In the genomic region with DNA sequence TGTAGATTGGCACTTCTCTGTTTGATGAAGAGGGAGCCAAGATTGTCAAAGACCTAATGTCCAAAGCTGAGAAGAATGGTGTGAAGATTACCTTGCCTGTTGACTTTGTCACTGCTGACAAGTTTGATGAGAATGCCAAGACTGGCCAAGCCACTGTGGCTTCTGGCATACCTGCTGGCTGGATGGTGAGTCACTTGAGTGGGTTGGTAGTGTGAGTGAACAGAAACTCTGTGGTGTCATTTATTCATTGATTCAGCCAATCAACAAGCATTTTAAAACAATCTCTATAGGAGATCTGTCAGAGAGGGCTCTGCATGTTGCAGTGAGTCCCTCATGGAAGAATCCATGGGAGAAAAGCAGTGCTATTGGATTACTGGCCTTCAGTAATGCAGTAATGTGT, we compare ENCODE assay signal across 10 cellular contexts.
DNase-seq lines count a peak whose midpoint lies in the region; ATAC-seq and TF ChIP-seq lines count a peak whose summit lies in the region.
"Had no signal": no experiment of that assay in that cellular context is flagged by ENCODE, and none has a peak within 500 bp of the region (broad histone marks: within the 10 kb centered on the region; RNA-seq: fewer than 3 reads in every experiment).

No MANE protein-coding gene starts in this region.

- no peaks in the 10 kb centered on the region for H3K27me3 Mint-ChIP-seq in stimulated activated naive B cell treated with anti-CD40 and anti-IgM and Interleukin-4, amounts not matched to agents 10 μg/mL and 1 μg/mL and 100 μg/mL, for 72 hours

- TF ChIP-seq CTCF in choroid plexus epithelial cell (conservative IDR thresholded peaks at IDR 0.05; ENCODE audit: low read depth, low read length) = no peak

- H3K36me3 Mint-ChIP-seq in stimulated activated naive B cell treated with anti-CD40 and anti-IgM and Interleukin-4, amounts not matched to agents 10 μg/mL and 1 μg/mL and 100 μg/mL, for 72 hours = peaks cover 16 to 30% of the 10 kb centered on the region in 2 donors

- DNase-seq in activated effector memory CD4-positive, alpha-beta T cell treated with anti-CD3 and anti-CD28 coated beads, Interleukin-2, amount 50 U/mL, for 16 hours = peak; percentile 73
- DNase-seq in activated effector memory CD4-positive, alpha-beta T cell treated with Interleukin-2 at 50 U/mL for 16 hours = no peak
- DNase-seq in choroid plexus epithelial cell (ENCODE audit: low read depth) = peak; percentile 10
- DNase-seq in stimulated activated naive B cell treated with anti-CD40 and anti-IgM and Interleukin-4, amounts not matched to agents 10 μg/mL and 1 μg/mL and 100 μg/mL, for 72 hours = no peak
- DNase-seq in NCI-H774 (lab: John Stamatoyannopoulos, UW) = no peak
- DNase-seq: kidney glomerular epithelial cell, NCI-H1930 had no signal

- H3K4me1 Mint-ChIP-seq in stimulated activated naive B cell treated with anti-CD40 and anti-IgM and Interleukin-4, amounts not matched to agents 10 μg/mL and 1 μg/mL and 100 μg/mL, for 72 hours = peaks cover 6 to 24% of the 10 kb centered on the region in 2 donors

- peaks cover 7 to 9% of the 10 kb centered on the region in 2 donors for H3K9me3 Mint-ChIP-seq in stimulated activated naive B cell treated with anti-CD40 and anti-IgM and Interleukin-4, amounts not matched to agents 10 μg/mL and 1 μg/mL and 100 μg/mL, for 72 hours

- no peak overlapping the region for H3K4me3 Mint-ChIP-seq in stimulated activated naive B cell treated with anti-CD40 and anti-IgM and Interleukin-4, amounts not matched to agents 10 μg/mL and 1 μg/mL and 100 μg/mL, for 72 hours

- H3K4me3 ChIP-seq in choroid plexus epithelial cell (ENCODE audit: low read depth, low read length) = no peak overlapping the region

- no peak overlapping the region for H3K27ac Mint-ChIP-seq in stimulated activated naive B cell treated with anti-CD40 and anti-IgM and Interleukin-4, amounts not matched to agents 10 μg/mL and 1 μg/mL and 100 μg/mL, for 72 hours

- peak; percentile 92 to 97 for ATAC-seq in activated CD4-positive, CD25-positive, alpha-beta regulatory T cell treated with anti-CD3 and anti-CD28 coated beads, Interleukin-2, amount 50 U/mL, for 24 hours
- ATAC-seq in stimulated activated naive B cell treated with anti-CD40 and anti-IgM and Interleukin-4, amounts not matched to agents 10 μg/mL and 1 μg/mL and 100 μg/mL, for 72 hours (replicated peaks) = peak; percentile 33 to 45
- ATAC-seq in GM21717 (IDR thresholded peaks at IDR 0.05; ENCODE audit: unreplicated experiment) (no peak), GM19467 (IDR thresholded peaks at IDR 0.05; ENCODE audit: unreplicated experiment) (no peak)

Comparison
In these comparisons a context has a peak if more than half of its experiments do, and no peak if none do; other contexts are left out.
1. DNase-seq: peak in activated effector memory CD4-positive, alpha-beta T cell treated with anti-CD3 and anti-CD28 coated beads, Interleukin-2, amount 50 U/mL, for 16 hours (single experiment) and choroid plexus epithelial cell (single experiment); none in activated effector memory CD4-positive, alpha-beta T cell treated with Interleukin-2 at 50 U/mL for 16 hours (single experiment), stimulated activated naive B cell treated with anti-CD40 and anti-IgM and Interleukin-4, amounts not matched to agents 10 μg/mL and 1 μg/mL and 100 μg/mL, for 72 hours (single experiment) and NCI-H774 (single experiment).
2. ATAC-seq: peak in activated CD4-positive, CD25-positive, alpha-beta regulatory T cell treated with anti-CD3 and anti-CD28 coated beads, Interleukin-2, amount 50 U/mL, for 24 hours (2 of 2) and stimulated activated naive B cell treated with anti-CD40 and anti-IgM and Interleukin-4, amounts not matched to agents 10 μg/mL and 1 μg/mL and 100 μg/mL, for 72 hours (2 of 2); none in GM21717 (single experiment) and GM19467 (single experiment).